ENCODE assay signal across 15 cellular contexts in the genomic region with DNA sequence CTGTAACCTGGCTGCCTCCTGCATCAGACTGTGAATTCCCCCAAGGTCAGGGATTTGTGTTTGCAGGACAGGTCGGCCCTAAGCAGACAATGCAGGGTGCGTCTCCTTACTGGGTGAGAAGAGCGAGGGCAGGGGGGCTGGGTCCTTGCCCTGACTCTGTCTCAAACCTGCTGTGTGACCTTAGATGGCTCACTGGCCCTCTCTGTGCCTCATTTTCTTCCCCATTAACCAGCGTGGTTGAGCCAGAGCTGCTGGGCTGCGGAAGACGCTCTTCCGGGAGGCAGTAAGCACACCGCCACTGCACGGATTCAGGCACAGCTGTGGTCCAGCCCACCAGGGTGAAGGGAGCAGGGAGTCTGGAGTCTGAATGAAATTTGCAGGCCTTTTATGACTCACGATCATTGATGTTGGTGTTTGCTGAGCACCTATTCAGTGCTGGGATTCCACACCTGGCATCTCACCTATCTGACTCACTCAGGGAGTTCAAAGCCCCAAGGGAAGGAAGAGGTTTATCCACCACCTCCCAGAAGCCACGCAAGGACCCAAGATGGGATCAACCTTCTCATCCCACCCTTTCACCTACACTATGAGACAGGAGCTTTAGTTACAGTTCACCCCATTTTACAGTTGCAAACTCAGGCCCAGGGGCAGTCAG. TPM values are rescaled to one million over a fixed set of nuclear protein-coding genes. Genes with fewer than 3 reads are reported as not detected.
DNase-seq lines count a peak whose midpoint lies in the region; ATAC-seq and TF ChIP-seq lines count a peak whose summit lies in the region.
"Had no signal": no experiment of that assay in that cellular context is flagged by ENCODE, and none has a peak within 500 bp of the region (broad histone marks: within the 10 kb centered on the region; RNA-seq: fewer than 3 reads in every experiment).

No MANE protein-coding gene starts in this region.

- no peak for TF ChIP-seq CTCF in RWPE1 (conservative IDR thresholded peaks at IDR 0.05; ENCODE audit: low read depth)
- TF ChIP-seq CTCF in fibroblast of pulmonary artery (IDR thresholded peaks at IDR 0.05; ENCODE audit: low read length, missing control alignments), result no peak
- no peak for TF ChIP-seq CTCF in colonic mucosa (IDR thresholded peaks at IDR 0.05)

- DNase-seq in activated naive CD4-positive, alpha-beta T cell (lab: John Stamatoyannopoulos, UW), result no peak
- DNase-seq in RWPE1 (ENCODE audit: low spot score) (no peak), fibroblast of pulmonary artery (ENCODE audit: low read depth) (no peak), A172 (ENCODE audit: low spot score) (no peak), colonic mucosa (no peak)
- DNase-seq in stimulated activated effector memory CD8-positive, alpha-beta T cell treated with anti-CD3 and anti-CD28 coated beads, Interleukin-12 subunit alpha, Interleukin-12 subunit beta, amount 100 ng/mL, for 72 hours (ENCODE audit: low spot score in 2 of 2), result no peak
- DNase-seq: activated CD4-positive, alpha-beta T cell treated with anti-CD3 and anti-CD28 coated beads for 36 hours; C1 segment of cervical spinal cord; Kasumi-1; SHP77; thyroid gland had no signal

- H3K9ac ChIP-seq in colonic mucosa (ENCODE audit: low read depth in 2 of 2, low read length in 2 of 2), result peak overlapping the region in 1 of 2 donors; percentile 33

- H3K4me3 Mint-ChIP-seq in activated naive CD4-positive, alpha-beta T cell treated with anti-CD3 and anti-CD28 coated beads, Interleukin-2, amount 50 U/mL, for 24 hours, result no peak overlapping the region
- no peak overlapping the region for H3K4me3 Mint-ChIP-seq in stimulated activated effector memory CD8-positive, alpha-beta T cell treated with anti-CD3 and anti-CD28 coated beads, Interleukin-12 subunit alpha, Interleukin-12 subunit beta, amount 100 ng/mL, for 72 hours
- H3K4me3 Mint-ChIP-seq: activated CD4-positive, alpha-beta T cell treated with anti-CD3 and anti-CD28 coated beads for 36 hours had no signal

- no peaks in the 10 kb centered on the region for H3K36me3 Mint-ChIP-seq in activated naive CD4-positive, alpha-beta T cell treated with anti-CD3 and anti-CD28 coated beads, Interleukin-2, amount 50 U/mL, for 24 hours
- H3K36me3 Mint-ChIP-seq in stimulated activated effector memory CD8-positive, alpha-beta T cell treated with anti-CD3 and anti-CD28 coated beads, Interleukin-12 subunit alpha, Interleukin-12 subunit beta, amount 100 ng/mL, for 72 hours, result peaks cover 14% of the 10 kb centered on the region

- H3K9me3 ChIP-seq in colonic mucosa, result no peaks in the 10 kb centered on the region
- H3K9me3 ChIP-seq: prostate gland, thyroid gland had no signal

- no peaks in the 10 kb centered on the region for H3K9me3 Mint-ChIP-seq in activated naive CD4-positive, alpha-beta T cell treated with anti-CD3 and anti-CD28 coated beads, Interleukin-2, amount 50 U/mL, for 24 hours
- no peaks in the 10 kb centered on the region for H3K9me3 Mint-ChIP-seq in stimulated activated effector memory CD8-positive, alpha-beta T cell treated with anti-CD3 and anti-CD28 coated beads, Interleukin-12 subunit alpha, Interleukin-12 subunit beta, amount 100 ng/mL, for 72 hours
- H3K9me3 Mint-ChIP-seq: activated naive CD4-positive, alpha-beta T cell treated with anti-CD3 and anti-CD28 coated beads, Interleukin-2, amount 50 U/mL, for 72 hours had no signal

- intact Hi-C loops in colonic mucosa (cut with DNase I), result no loop called here

- H3K4me3 ChIP-seq in fibroblast of pulmonary artery (replicated peaks; ENCODE audit: low read depth, low read length) (peak overlapping the region; percentile 99), colonic mucosa (no peak overlapping the region)

- peaks cover 33% of the 10 kb centered on the region for H3K4me1 Mint-ChIP-seq in activated naive CD4-positive, alpha-beta T cell treated with anti-CD3 and anti-CD28 coated beads, Interleukin-2, amount 50 U/mL, for 24 hours
- peaks cover 66% of the 10 kb centered on the region for H3K4me1 Mint-ChIP-seq in stimulated activated effector memory CD8-positive, alpha-beta T cell treated with anti-CD3 and anti-CD28 coated beads, Interleukin-12 subunit alpha, Interleukin-12 subunit beta, amount 100 ng/mL, for 72 hours

- H3K36me3 ChIP-seq in colonic mucosa, result no peaks in the 10 kb centered on the region
- H3K36me3 ChIP-seq: prostate gland had no signal

- H3K27me3 Mint-ChIP-seq in activated naive CD4-positive, alpha-beta T cell treated with anti-CD3 and anti-CD28 coated beads, Interleukin-2, amount 50 U/mL, for 24 hours, result no peaks in the 10 kb centered on the region
- H3K27me3 Mint-ChIP-seq: activated CD4-positive, alpha-beta T cell treated with anti-CD3 and anti-CD28 coated beads for 36 hours had no signal

- CTCF ChIA-PET in RWPE1 (lab: Yijun Ruan, JAX), result no interaction called here

- POLR2A ChIA-PET in RWPE1 (lab: Yijun Ruan, JAX; ENCODE audit: low non-redundant PET), result no interaction called here

- H3K4me1 ChIP-seq in colonic mucosa, result peaks cover 11% of the 10 kb centered on the region

- peak overlapping the region; percentile 96 for H3K27ac ChIP-seq in RWPE1
- H3K27ac ChIP-seq in colonic mucosa, result no peak overlapping the region

- no peak for ATAC-seq in stimulated activated effector memory CD8-positive, alpha-beta T cell treated with anti-CD3 and anti-CD28 coated beads, Interleukin-12 subunit alpha, Interleukin-12 subunit beta, amount 100 ng/mL, for 72 hours
- ATAC-seq in GM18870 (IDR thresholded peaks at IDR 0.05; ENCODE audit: unreplicated experiment), result no peak
- ATAC-seq: activated CD4-positive, alpha-beta T cell treated with anti-CD3 and anti-CD28 coated beads for 36 hours; activated naive CD4-positive, alpha-beta T cell treated with anti-CD3 and anti-CD28 coated beads, Interleukin-2, amount 50 U/mL, for 72 hours had no signal

- H3K27ac Mint-ChIP-seq in activated naive CD4-positive, alpha-beta T cell treated with anti-CD3 and anti-CD28 coated beads, Interleukin-2, amount 50 U/mL, for 24 hours, result peak overlapping the region; percentile 59
- peak overlapping the region; percentile 56 for H3K27ac Mint-ChIP-seq in stimulated activated effector memory CD8-positive, alpha-beta T cell treated with anti-CD3 and anti-CD28 coated beads, Interleukin-12 subunit alpha, Interleukin-12 subunit beta, amount 100 ng/mL, for 72 hours
- H3K27ac Mint-ChIP-seq: activated CD4-positive, alpha-beta T cell treated with anti-CD3 and anti-CD28 coated beads for 36 hours; activated naive CD4-positive, alpha-beta T cell treated with anti-CD3 and anti-CD28 coated beads, Interleukin-2, amount 50 U/mL, for 72 hours had no signal

- H3K27me3 ChIP-seq in colonic mucosa, result no peaks in the 10 kb centered on the region
- H3K27me3 ChIP-seq: thyroid gland had no signal

RNA-seq across cellular contexts. Expression of a gene that starts 2.5 kb away (rescaled TPM):
- 19.2 and 22.7 TPM in 2 replicates for total RNA-seq in A172 (2014; rRNA removed; shearing (Covaris generic))
- total RNA-seq in colonic mucosa, result 10 to 100 TPM; 32.7 to 74.9 TPM

RNA-seq across cellular contexts. Expression of a gene that starts 2.9 kb away (rescaled TPM):
- 10.1 and 11.9 TPM in 2 replicates for total RNA-seq in A172 (2014; rRNA removed; shearing (Covaris generic))
- 10 to 100 TPM; 29.4 to 33.7 TPM for total RNA-seq in colonic mucosa

RNA-seq across cellular contexts. Expression of a gene that starts 7.3 kb away (rescaled TPM):
- 50.7 and 63.0 TPM in 2 replicates for total RNA-seq in A172 (2014; rRNA removed; shearing (Covaris generic))
- total RNA-seq in colonic mucosa, result 100 to 1,000 TPM in 1 of 2 donors, 10 to 100 TPM in 1; 53.7 to 137 TPM

RNA-seq across cellular contexts. Expression of a gene that starts 22.1 kb away (rescaled TPM):
- total RNA-seq in A172 (2014; rRNA removed; shearing (Covaris generic)), result 6.4 and 15.4 TPM in 2 replicates
- total RNA-seq in colonic mucosa, result 1 to 10 TPM; 1.0 to 2.4 TPM

RNA-seq across cellular contexts. Expression of a gene that starts 23.7 kb away (rescaled TPM):
- 119 and 139 TPM in 2 replicates for total RNA-seq in A172 (2014; rRNA removed; shearing (Covaris generic))
- 100 to 1,000 TPM; 109 to 128 TPM for total RNA-seq in colonic mucosa
